1 cellular context compared by ENCODE assay signal in the genomic region with DNA sequence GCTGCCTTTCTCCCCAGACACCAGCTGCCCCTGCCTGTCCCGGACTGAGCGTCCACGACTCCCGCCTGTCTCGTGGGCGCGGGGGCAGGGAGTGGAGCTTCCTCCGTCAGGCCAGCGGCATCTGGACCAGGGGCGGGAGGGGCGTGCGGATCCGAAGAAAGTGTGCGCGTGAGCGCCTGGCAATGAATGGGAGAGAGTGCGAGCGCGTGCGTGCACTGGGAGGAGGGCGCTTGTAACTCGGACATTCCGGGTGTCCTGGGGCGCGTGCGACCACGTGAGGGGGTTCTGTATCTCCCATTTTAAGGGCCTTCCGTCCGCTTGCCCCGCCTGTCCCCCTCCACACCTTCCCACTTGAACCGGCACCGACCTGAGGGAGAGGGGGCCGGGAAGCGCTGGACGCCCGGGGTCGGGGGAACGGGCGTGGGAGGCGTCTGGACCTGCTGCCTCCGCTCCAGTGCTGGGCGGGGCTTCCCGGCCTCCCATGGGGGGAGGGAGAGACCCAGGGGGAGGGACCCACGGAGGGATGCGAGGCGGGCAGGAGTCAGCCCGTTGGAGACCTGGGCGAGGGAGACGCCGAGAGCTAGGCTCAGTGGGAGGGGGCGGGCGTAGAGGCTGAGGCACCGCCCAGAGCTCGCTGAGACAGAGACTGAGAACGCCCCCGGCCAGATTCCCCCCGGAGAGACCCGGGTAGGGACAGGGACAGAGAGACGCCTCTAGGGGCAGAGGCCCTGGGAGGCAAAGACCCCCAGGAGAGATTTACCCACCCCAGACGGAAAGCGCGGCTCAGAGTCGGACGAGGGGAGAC.
TF ChIP-seq lines count a peak whose summit lies in the region.

A gene with protein sequence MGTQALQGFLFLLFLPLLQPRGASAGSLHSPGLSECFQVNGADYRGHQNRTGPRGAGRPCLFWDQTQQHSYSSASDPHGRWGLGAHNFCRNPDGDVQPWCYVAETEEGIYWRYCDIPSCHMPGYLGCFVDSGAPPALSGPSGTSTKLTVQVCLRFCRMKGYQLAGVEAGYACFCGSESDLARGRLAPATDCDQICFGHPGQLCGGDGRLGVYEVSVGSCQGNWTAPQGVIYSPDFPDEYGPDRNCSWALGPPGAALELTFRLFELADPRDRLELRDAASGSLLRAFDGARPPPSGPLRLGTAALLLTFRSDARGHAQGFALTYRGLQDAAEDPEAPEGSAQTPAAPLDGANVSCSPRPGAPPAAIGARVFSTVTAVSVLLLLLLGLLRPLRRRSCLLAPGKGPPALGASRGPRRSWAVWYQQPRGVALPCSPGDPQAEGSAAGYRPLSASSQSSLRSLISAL (plus strand): TSS at position 665 of the 805 bp plus-strand sequence. CDS start 246 bp downstream, outside the sequence.

TF ChIP-seq in K562, 482 proteins besides CTCF, POLR2A, EP300 and RAD21 (continued from another document and continues in another):
- TF ChIP-seq, protein P1, sequence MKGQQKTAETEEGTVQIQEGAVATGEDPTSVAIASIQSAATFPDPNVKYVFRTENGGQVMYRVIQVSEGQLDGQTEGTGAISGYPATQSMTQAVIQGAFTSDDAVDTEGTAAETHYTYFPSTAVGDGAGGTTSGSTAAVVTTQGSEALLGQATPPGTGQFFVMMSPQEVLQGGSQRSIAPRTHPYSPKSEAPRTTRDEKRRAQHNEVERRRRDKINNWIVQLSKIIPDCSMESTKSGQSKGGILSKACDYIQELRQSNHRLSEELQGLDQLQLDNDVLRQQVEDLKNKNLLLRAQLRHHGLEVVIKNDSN (CRISPR knock-in tag; IDR thresholded peaks at IDR 0.05), result peak; percentile 82
- TF ChIP-seq PML (IDR thresholded peaks at IDR 0.05; ENCODE audit: low read length) (no peak), GTF2F1 (IDR thresholded peaks at IDR 0.05; ENCODE audit: low read depth, low read length) (no peak), MTA1 (IDR thresholded peaks at IDR 0.05; ENCODE audit: borderline replicate concordance) (no peak), ZNF444 (CRISPR knock-in tag; IDR thresholded peaks at IDR 0.05) (no peak), PHTF2 (CRISPR knock-in tag; IDR thresholded peaks at IDR 0.05) (no peak), POLR2H (tag; IDR thresholded peaks at IDR 0.05; ENCODE audit: low read depth) (no peak), SP2 (IDR thresholded peaks at IDR 0.05; ENCODE audit: extremely low read depth, low read depth, low read length, poor library complexity, severe bottlenecking) (no peak), MAFF (IDR thresholded peaks at IDR 0.05; ENCODE audit: low read length) (no peak), PCBP1 (IDR thresholded peaks at IDR 0.05; ENCODE audit: low read depth, low read length, poor library complexity, severe bottlenecking) (peak; percentile 67), MEF2D (tag; conservative IDR thresholded peaks at IDR 0.05; ENCODE audit: low read depth) (no peak), NCOR1 (IDR thresholded peaks at IDR 0.05) (no peak), ETS2 (tag; IDR thresholded peaks at IDR 0.05; ENCODE audit: borderline replicate concordance, poor library complexity, severe bottlenecking) (no peak), HNRNPK (IDR thresholded peaks at IDR 0.05; ENCODE audit: low read depth, low read length, poor library complexity, severe bottlenecking) (no peak), MCM5 (IDR thresholded peaks at IDR 0.05; ENCODE audit: low read depth) (no peak), GATA2 (CRISPR knock-in tag; IDR thresholded peaks at IDR 0.05) (no peak), CBFA2T3 (IDR thresholded peaks at IDR 0.05) (no peak), NR4A1 (CRISPR knock-in tag; IDR thresholded peaks at IDR 0.05) (no peak), NR4A1 (tag; IDR thresholded peaks at IDR 0.05) (no peak), BDP1 (IDR thresholded peaks at IDR 0.05; ENCODE audit: insufficient read depth, insufficient read length) (no peak), ETV5 (CRISPR knock-in tag; IDR thresholded peaks at IDR 0.05; ENCODE audit: low read depth) (no peak), FOXJ3 (CRISPR knock-in tag; IDR thresholded peaks at IDR 0.05) (no peak), DIDO1 (tag; IDR thresholded peaks at IDR 0.05; ENCODE audit: low read depth) (no peak), NONO (IDR thresholded peaks at IDR 0.05; ENCODE audit: low read depth in 2 of 2, low read length in 1 of 2) (no peak), BRD4 (IDR thresholded peaks at IDR 0.05) (no peak), HDAC8 (tag; IDR thresholded peaks at IDR 0.05) (no peak), ATF1 (CRISPR knock-in tag; IDR thresholded peaks at IDR 0.05) (no peak), ATF1 (tag; IDR thresholded peaks at IDR 0.05) (no peak; the same call in 1 of the 2 replicates), ZNF134 (CRISPR knock-in tag; conservative IDR thresholded peaks at IDR 0.05) (no peak), ZNF175 (CRISPR knock-in tag; IDR thresholded peaks at IDR 0.05; ENCODE audit: low read depth) (no peak), PHF21A (IDR thresholded peaks at IDR 0.05; ENCODE audit: borderline replicate concordance, low read depth) (peak; percentile 88), KLF1 (tag; IDR thresholded peaks at IDR 0.05) (no peak), TSC22D4 (tag; IDR thresholded peaks at IDR 0.05) (no peak), HLTF (IDR thresholded peaks at IDR 0.05) (no peak; the same call in 1 of the 2 replicates)
- TF ChIP-seq, protein P2, sequence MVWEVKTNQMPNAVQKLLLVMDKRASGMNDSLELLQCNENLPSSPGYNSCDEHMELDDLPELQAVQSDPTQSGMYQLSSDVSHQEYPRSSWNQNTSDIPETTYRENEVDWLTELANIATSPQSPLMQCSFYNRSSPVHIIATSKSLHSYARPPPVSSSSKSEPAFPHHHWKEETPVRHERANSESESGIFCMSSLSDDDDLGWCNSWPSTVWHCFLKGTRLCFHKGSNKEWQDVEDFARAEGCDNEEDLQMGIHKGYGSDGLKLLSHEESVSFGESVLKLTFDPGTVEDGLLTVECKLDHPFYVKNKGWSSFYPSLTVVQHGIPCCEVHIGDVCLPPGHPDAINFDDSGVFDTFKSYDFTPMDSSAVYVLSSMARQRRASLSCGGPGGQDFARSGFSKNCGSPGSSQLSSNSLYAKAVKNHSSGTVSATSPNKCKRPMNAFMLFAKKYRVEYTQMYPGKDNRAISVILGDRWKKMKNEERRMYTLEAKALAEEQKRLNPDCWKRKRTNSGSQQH (CRISPR knock-in tag; IDR thresholded peaks at IDR 0.05), result no peak
- TF ChIP-seq, protein P3, sequence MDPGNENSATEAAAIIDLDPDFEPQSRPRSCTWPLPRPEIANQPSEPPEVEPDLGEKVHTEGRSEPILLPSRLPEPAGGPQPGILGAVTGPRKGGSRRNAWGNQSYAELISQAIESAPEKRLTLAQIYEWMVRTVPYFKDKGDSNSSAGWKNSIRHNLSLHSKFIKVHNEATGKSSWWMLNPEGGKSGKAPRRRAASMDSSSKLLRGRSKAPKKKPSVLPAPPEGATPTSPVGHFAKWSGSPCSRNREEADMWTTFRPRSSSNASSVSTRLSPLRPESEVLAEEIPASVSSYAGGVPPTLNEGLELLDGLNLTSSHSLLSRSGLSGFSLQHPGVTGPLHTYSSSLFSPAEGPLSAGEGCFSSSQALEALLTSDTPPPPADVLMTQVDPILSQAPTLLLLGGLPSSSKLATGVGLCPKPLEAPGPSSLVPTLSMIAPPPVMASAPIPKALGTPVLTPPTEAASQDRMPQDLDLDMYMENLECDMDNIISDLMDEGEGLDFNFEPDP (CRISPR knock-in tag; IDR thresholded peaks at IDR 0.05), result no peak
- TF ChIP-seq, protein P4, sequence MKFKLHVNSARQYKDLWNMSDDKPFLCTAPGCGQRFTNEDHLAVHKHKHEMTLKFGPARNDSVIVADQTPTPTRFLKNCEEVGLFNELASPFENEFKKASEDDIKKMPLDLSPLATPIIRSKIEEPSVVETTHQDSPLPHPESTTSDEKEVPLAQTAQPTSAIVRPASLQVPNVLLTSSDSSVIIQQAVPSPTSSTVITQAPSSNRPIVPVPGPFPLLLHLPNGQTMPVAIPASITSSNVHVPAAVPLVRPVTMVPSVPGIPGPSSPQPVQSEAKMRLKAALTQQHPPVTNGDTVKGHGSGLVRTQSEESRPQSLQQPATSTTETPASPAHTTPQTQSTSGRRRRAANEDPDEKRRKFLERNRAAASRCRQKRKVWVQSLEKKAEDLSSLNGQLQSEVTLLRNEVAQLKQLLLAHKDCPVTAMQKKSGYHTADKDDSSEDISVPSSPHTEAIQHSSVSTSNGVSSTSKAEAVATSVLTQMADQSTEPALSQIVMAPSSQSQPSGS (CRISPR knock-in tag; IDR thresholded peaks at IDR 0.05), result no peak
- TF ChIP-seq, protein P5, sequence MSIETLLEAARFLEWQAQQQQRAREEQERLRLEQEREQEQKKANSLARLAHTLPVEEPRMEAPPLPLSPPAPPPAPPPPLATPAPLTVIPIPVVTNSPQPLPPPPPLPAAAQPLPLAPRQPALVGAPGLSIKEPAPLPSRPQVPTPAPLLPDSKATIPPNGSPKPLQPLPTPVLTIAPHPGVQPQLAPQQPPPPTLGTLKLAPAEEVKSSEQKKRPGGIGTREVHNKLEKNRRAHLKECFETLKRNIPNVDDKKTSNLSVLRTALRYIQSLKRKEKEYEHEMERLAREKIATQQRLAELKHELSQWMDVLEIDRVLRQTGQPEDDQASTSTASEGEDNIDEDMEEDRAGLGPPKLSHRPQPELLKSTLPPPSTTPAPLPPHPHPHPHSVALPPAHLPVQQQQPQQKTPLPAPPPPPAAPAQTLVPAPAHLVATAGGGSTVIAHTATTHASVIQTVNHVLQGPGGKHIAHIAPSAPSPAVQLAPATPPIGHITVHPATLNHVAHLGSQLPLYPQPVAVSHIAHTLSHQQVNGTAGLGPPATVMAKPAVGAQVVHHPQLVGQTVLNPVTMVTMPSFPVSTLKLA (conservative IDR thresholded peaks at IDR 0.05), result peak; percentile 88 to 93
- TF ChIP-seq, protein P6, sequence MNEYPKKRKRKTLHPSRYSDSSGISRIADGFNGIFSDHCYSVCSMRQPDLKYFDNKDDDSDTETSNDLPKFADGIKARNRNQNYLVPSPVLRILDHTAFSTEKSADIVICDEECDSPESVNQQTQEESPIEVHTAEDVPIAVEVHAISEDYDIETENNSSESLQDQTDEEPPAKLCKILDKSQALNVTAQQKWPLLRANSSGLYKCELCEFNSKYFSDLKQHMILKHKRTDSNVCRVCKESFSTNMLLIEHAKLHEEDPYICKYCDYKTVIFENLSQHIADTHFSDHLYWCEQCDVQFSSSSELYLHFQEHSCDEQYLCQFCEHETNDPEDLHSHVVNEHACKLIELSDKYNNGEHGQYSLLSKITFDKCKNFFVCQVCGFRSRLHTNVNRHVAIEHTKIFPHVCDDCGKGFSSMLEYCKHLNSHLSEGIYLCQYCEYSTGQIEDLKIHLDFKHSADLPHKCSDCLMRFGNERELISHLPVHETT (CRISPR knock-in tag; conservative IDR thresholded peaks at IDR 0.05 in 1 of 2, IDR thresholded peaks at IDR 0.05 in 1 of 2), result no peak
- TF ChIP-seq, protein P7, sequence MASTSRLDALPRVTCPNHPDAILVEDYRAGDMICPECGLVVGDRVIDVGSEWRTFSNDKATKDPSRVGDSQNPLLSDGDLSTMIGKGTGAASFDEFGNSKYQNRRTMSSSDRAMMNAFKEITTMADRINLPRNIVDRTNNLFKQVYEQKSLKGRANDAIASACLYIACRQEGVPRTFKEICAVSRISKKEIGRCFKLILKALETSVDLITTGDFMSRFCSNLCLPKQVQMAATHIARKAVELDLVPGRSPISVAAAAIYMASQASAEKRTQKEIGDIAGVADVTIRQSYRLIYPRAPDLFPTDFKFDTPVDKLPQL (IDR thresholded peaks at IDR 0.05; ENCODE audit: extremely low read depth, insufficient read length), result no peak
- TF ChIP-seq, protein P8, sequence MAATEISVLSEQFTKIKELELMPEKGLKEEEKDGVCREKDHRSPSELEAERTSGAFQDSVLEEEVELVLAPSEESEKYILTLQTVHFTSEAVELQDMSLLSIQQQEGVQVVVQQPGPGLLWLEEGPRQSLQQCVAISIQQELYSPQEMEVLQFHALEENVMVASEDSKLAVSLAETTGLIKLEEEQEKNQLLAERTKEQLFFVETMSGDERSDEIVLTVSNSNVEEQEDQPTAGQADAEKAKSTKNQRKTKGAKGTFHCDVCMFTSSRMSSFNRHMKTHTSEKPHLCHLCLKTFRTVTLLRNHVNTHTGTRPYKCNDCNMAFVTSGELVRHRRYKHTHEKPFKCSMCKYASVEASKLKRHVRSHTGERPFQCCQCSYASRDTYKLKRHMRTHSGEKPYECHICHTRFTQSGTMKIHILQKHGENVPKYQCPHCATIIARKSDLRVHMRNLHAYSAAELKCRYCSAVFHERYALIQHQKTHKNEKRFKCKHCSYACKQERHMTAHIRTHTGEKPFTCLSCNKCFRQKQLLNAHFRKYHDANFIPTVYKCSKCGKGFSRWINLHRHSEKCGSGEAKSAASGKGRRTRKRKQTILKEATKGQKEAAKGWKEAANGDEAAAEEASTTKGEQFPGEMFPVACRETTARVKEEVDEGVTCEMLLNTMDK (IDR thresholded peaks at IDR 0.05; ENCODE audit: borderline replicate concordance, insufficient read depth, low read depth, low read length, poor library complexity, severe bottlenecking), result peak; percentile 34
- TF ChIP-seq, protein P9, sequence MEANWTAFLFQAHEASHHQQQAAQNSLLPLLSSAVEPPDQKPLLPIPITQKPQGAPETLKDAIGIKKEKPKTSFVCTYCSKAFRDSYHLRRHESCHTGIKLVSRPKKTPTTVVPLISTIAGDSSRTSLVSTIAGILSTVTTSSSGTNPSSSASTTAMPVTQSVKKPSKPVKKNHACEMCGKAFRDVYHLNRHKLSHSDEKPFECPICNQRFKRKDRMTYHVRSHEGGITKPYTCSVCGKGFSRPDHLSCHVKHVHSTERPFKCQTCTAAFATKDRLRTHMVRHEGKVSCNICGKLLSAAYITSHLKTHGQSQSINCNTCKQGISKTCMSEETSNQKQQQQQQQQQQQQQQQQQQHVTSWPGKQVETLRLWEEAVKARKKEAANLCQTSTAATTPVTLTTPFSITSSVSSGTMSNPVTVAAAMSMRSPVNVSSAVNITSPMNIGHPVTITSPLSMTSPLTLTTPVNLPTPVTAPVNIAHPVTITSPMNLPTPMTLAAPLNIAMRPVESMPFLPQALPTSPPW (CRISPR knock-in tag; IDR thresholded peaks at IDR 0.05), result peak; percentile 23
- TF ChIP-seq, protein P10, sequence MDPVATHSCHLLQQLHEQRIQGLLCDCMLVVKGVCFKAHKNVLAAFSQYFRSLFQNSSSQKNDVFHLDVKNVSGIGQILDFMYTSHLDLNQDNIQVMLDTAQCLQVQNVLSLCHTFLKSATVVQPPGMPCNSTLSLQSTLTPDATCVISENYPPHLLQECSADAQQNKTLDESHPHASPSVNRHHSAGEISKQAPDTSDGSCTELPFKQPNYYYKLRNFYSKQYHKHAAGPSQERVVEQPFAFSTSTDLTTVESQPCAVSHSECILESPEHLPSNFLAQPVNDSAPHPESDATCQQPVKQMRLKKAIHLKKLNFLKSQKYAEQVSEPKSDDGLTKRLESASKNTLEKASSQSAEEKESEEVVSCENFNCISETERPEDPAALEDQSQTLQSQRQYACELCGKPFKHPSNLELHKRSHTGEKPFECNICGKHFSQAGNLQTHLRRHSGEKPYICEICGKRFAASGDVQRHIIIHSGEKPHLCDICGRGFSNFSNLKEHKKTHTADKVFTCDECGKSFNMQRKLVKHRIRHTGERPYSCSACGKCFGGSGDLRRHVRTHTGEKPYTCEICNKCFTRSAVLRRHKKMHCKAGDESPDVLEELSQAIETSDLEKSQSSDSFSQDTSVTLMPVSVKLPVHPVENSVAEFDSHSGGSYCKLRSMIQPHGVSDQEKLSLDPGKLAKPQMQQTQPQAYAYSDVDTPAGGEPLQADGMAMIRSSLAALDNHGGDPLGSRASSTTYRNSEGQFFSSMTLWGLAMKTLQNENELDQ (CRISPR knock-in tag; IDR thresholded peaks at IDR 0.05; ENCODE audit: borderline replicate concordance), result no peak
